In genomic region chr10:2020841-2021240, GRCh38 we compare ENCODE assay signal across 20 cellular contexts.
"Had no signal": no experiment of that assay in that cellular context is flagged by ENCODE, and none has a peak within 500 bp of the region (broad histone marks: within the 10 kb centered on the region; RNA-seq: fewer than 3 reads in every experiment).

No MANE protein-coding gene starts in this region.

- DNase-seq: effector CD4-positive, alpha-beta T cell; endodermal cell; foreskin melanocyte; head of caudate nucleus; kidney; left cardiac atrium; left ventricle myocardium superior; mesenchymal stem cell; midbrain; occipital lobe; psoas muscle; retina; right lobe of liver; spleen; stimulated activated CD4-positive, alpha-beta T cell treated with anti-CD3 and anti-CD28 coated beads, Interleukin-15, amount 100 ng/mL, for 24 hours; stimulated activated CD4-positive, alpha-beta T cell treated with anti-CD3 and anti-CD28 coated beads, Interleukin-1b, Interleukin-23, amount 100 ng/mL, for 48 hours; stimulated activated CD4-positive, alpha-beta T cell treated with anti-CD3 and anti-CD28 coated beads, Interleukin-4, amount 100 ng/mL, for 24 hours; stimulated activated naive B cell treated with anti-CD40 and anti-IgM and Interleukin-4, amounts not matched to agents 10 μg/mL and 1 μg/mL and 100 μg/mL, for 72 hours; stimulated activated naive CD8-positive, alpha-beta T cell treated with anti-CD3 and anti-CD28 coated beads, Interleukin-15, amount 100 ng/mL, for 72 hours; testis had no signal

- ATAC-seq: left cardiac atrium; left ventricle myocardium superior; psoas muscle; stimulated activated naive B cell treated with anti-CD40 and anti-IgM and Interleukin-4, amounts not matched to agents 10 μg/mL and 1 μg/mL and 100 μg/mL, for 72 hours; stimulated activated naive CD8-positive, alpha-beta T cell treated with anti-CD3 and anti-CD28 coated beads, Interleukin-15, amount 100 ng/mL, for 72 hours had no signal
